In genomic region chr5:82628364-82628910, GRCh38 we compare ENCODE assay signal across 24 cellular contexts.
DNase-seq lines count a peak whose midpoint lies in the region; ATAC-seq, FAIRE-seq and TF ChIP-seq lines count a peak whose summit lies in the region.
"Had no signal": no experiment of that assay in that cellular context is flagged by ENCODE, and none has a peak within 500 bp of the region (broad histone marks: within the 10 kb centered on the region; RNA-seq: fewer than 3 reads in every experiment).

No MANE protein-coding gene starts in this region.

- H2AFZ ChIP-seq in SK-N-SH (ENCODE audit: low read depth), result no peak overlapping the region
- no peak overlapping the region for H2AFZ ChIP-seq in Karpas-422 (ENCODE audit: low read length)
- H2AFZ ChIP-seq: GM23248 had no signal

- H3K27me3 ChIP-seq in SK-N-SH (ENCODE audit: insufficient read depth) (no peaks in the 10 kb centered on the region), thoracic aorta (replicated peaks; ENCODE audit: insufficient read depth) (no peaks in the 10 kb centered on the region), Karpas-422 (ENCODE audit: low read length) (no peaks in the 10 kb centered on the region), small intestine (ENCODE audit: control insufficient read depth in 2 of 2, insufficient read depth in 2 of 2, low read length in 2 of 2) (no peaks in the 10 kb centered on the region)
- H3K27me3 ChIP-seq: BE2C had no signal

- H3K36me3 ChIP-seq in SK-N-SH (replicated peaks in 1 of 2; ENCODE audit: control insufficient read depth in 1 of 2, insufficient read depth in 2 of 2, low read length in 1 of 2) (peaks cover 0 to 2% of the 10 kb centered on the region in 2 experiments), thoracic aorta (no peaks in the 10 kb centered on the region), Karpas-422 (ENCODE audit: insufficient read depth, low read length) (no peaks in the 10 kb centered on the region), small intestine (ENCODE audit: control insufficient read depth in 2 of 2, insufficient read depth in 2 of 2, low read length in 2 of 2) (no peaks in the 10 kb centered on the region)
- H3K36me3 ChIP-seq: BE2C had no signal

- no peak for TF ChIP-seq EP300 in SK-N-SH (IDR thresholded peaks at IDR 0.05; ENCODE audit: borderline replicate concordance in 1 of 2, low read depth in 1 of 2, low read length in 1 of 2)

- WGBS in SK-N-SH (ENCODE audit: low lambda C conversion rate), result 3% methylated on average over 1 of the region's 1 CpG
- 38 to 51% (median 41%) methylated on average over 1 of the region's 1 CpG for WGBS in small intestine, 3 donors

- TF ChIP-seq POLR2A in GM12891 (IDR thresholded peaks at IDR 0.05; ENCODE audit: low read depth, low read length), result no peak

- H3K4me2 ChIP-seq in SK-N-SH, result no peak overlapping the region
- H3K4me2 ChIP-seq in Karpas-422 (ENCODE audit: low read depth, low read length, poor library complexity, severe bottlenecking), result no peak overlapping the region

- H3K9me2 ChIP-seq in SK-N-SH (no peaks in the 10 kb centered on the region), Karpas-422 (replicated peaks; ENCODE audit: insufficient read depth, low read length) (no peaks in the 10 kb centered on the region)

- peak; percentile 80 for ATAC-seq in thoracic aorta (ENCODE audit: insufficient number of reproducible peaks, low FRiP score, low read depth)
- ATAC-seq in GM21786 (IDR thresholded peaks at IDR 0.05; ENCODE audit: unreplicated experiment), result no peak

- in situ Hi-C loops in astrocyte of the spinal cord (cut with HindIII; ENCODE audit: low sequenced_read_pairs), result no loop called here

- H3K79me2 ChIP-seq in SK-N-SH (ENCODE audit: insufficient read depth), result no peaks in the 10 kb centered on the region
- H3K79me2 ChIP-seq in Karpas-422 (ENCODE audit: low read length), result no peaks in the 10 kb centered on the region

- DNase-seq in SK-N-SH (no peak), astrocyte of the spinal cord (ENCODE audit: low read depth, low spot score) (peak; percentile 63), fibroblast of pulmonary artery (ENCODE audit: low read depth) (peak; percentile 45), thoracic aorta (ENCODE audit: low spot score) (no peak), GM12891 (ENCODE audit: insufficient read length, low spot score) (no peak), Karpas-422 (no peak), small intestine (no peak)
- DNase-seq: 8988T, ACHN, BE2C, GM23248, H7, NCI-H1092, NCI-H1417 treated with DMSO at 0.1 percent for 48 hours, NCI-H187, NCI-H2081 treated with DMSO at 0.1 percent for 48 hours, NCI-H2171, NCI-H226, NCI-H510A, NCI-H69, Right ventricle myocardium superior, RPMI8226 had no signal

- TF ChIP-seq CTCF in SK-N-SH (IDR thresholded peaks at IDR 0.05), result no peak
- no peak for TF ChIP-seq CTCF in astrocyte of the spinal cord (IDR thresholded peaks at IDR 0.05; ENCODE audit: low read depth, low read length)
- no peak for TF ChIP-seq CTCF in fibroblast of pulmonary artery (IDR thresholded peaks at IDR 0.05; ENCODE audit: low read length, missing control alignments)
- no peak for TF ChIP-seq CTCF in thoracic aorta (IDR thresholded peaks at IDR 0.05)

- H3K4me3 ChIP-seq in SK-N-SH (ENCODE audit: low read depth in 2 of 2, low read length in 1 of 2) (no peak overlapping the region), astrocyte of the spinal cord (ENCODE audit: low read depth, low read length) (no peak overlapping the region), fibroblast of pulmonary artery (replicated peaks; ENCODE audit: low read depth, low read length) (no peak overlapping the region), thoracic aorta (no peak overlapping the region), Karpas-422 (ENCODE audit: low read length) (no peak overlapping the region), small intestine (ENCODE audit: low read depth in 1 of 2, low read length in 2 of 2) (no peak overlapping the region)
- H3K4me3 ChIP-seq: GM23248 had no signal

- H3K9ac ChIP-seq in SK-N-SH, result no peak overlapping the region
- H3K9ac ChIP-seq in Karpas-422 (ENCODE audit: low read length), result no peak overlapping the region
- H3K9ac ChIP-seq: GM23248 had no signal

- POLR2A ChIA-PET in SK-N-SH (lab: Yijun Ruan, JAX), result no interaction called here

- H3K9me3 ChIP-seq in SK-N-SH (no peaks in the 10 kb centered on the region), thoracic aorta (no peaks in the 10 kb centered on the region), Karpas-422 (ENCODE audit: low read length) (no peaks in the 10 kb centered on the region), small intestine (ENCODE audit: control insufficient read depth, low read depth) (no peaks in the 10 kb centered on the region)
- H3K9me3 ChIP-seq: BE2C had no signal

- peak overlapping the region; percentile 2 to 15; a peak in 1 of 4 replicates for H3K27ac ChIP-seq in SK-N-SH (ENCODE audit: low read depth in 2 of 2, low read length in 1 of 2)
- peak overlapping the region in 1 of 2 donors; percentile 48 for H3K27ac ChIP-seq in thoracic aorta
- H3K27ac ChIP-seq in Karpas-422 (ENCODE audit: low read length), result no peak overlapping the region
- no peak overlapping the region for H3K27ac ChIP-seq in small intestine (ENCODE audit: low read depth in 1 of 2, low read length in 1 of 2)
- H3K27ac ChIP-seq: GM23248 had no signal

- CTCF ChIA-PET in SK-N-SH (lab: Yijun Ruan, JAX), result no interaction called here

- TF ChIP-seq RAD21 in SK-N-SH (IDR thresholded peaks at IDR 0.05; ENCODE audit: low read length), result no peak

- no peaks in the 10 kb centered on the region for H3K4me1 ChIP-seq in SK-N-SH (ENCODE audit: control insufficient read depth in 1 of 2, insufficient read depth in 2 of 2, low read depth in 1 of 2, low read length in 1 of 2)
- peaks cover 5 to 18% of the 10 kb centered on the region in 2 donors for H3K4me1 ChIP-seq in thoracic aorta (ENCODE audit: control insufficient read depth in 1 of 2, low read depth in 2 of 2)
- H3K4me1 ChIP-seq in Karpas-422 (ENCODE audit: low read length), result no peaks in the 10 kb centered on the region
- peaks cover 0 to 10% of the 10 kb centered on the region in 2 donors for H3K4me1 ChIP-seq in small intestine (ENCODE audit: control insufficient read depth in 2 of 2, insufficient read depth in 1 of 2, low read depth in 1 of 2, low read length in 1 of 2)
- H3K4me1 ChIP-seq: BE2C had no signal

- no peaks in the 10 kb centered on the region for H4K20me1 ChIP-seq in SK-N-SH (ENCODE audit: insufficient read depth)
- H4K20me1 ChIP-seq in Karpas-422 (ENCODE audit: insufficient read depth, low read depth, low read length), result no peaks in the 10 kb centered on the region

- H3F3A ChIP-seq in SK-N-SH (replicated peaks; ENCODE audit: insufficient read depth), result peaks cover 4% of the 10 kb centered on the region

- FAIRE-seq in GM12891 (lab: Jason Lieb, UNC) (no peak), small intestine (lab: Jason Lieb, UNC) (no peak)
- FAIRE-seq: GM18507 had no signal

TF ChIP-seq in SK-N-SH, 30 proteins besides CTCF, POLR2A, EP300 and RAD21 (continues in another document):
- TF ChIP-seq RFX5 (IDR thresholded peaks at IDR 0.05; ENCODE audit: low read length) (no peak), MAX (IDR thresholded peaks at IDR 0.05; ENCODE audit: low read depth) (no peak), SMC3 (IDR thresholded peaks at IDR 0.05; ENCODE audit: low read depth, low read length) (no peak), MEF2A (IDR thresholded peaks at IDR 0.05; ENCODE audit: borderline replicate concordance, low read depth) (no peak), CHD2 (IDR thresholded peaks at IDR 0.05; ENCODE audit: low read length, partially characterized antibody) (no peak)

TF ChIP-seq in GM12891, 5 proteins besides CTCF, POLR2A, EP300 and RAD21:
- no peak for TF ChIP-seq POU2F2 (IDR thresholded peaks at IDR 0.05; ENCODE audit: low read depth, low read length)
- TF ChIP-seq TAF1 (IDR thresholded peaks at IDR 0.05; ENCODE audit: low read depth, low read length), result no peak
- TF ChIP-seq SPI1 (IDR thresholded peaks at IDR 0.05; ENCODE audit: low read depth, low read length), result no peak
- no peak for TF ChIP-seq POLR2AphosphoS5 (IDR thresholded peaks at IDR 0.05; ENCODE audit: low read depth, low read length)
- TF ChIP-seq PAX5 (IDR thresholded peaks at IDR 0.05; ENCODE audit: insufficient read depth, low read length, severe bottlenecking), result no peak
TF ChIP-seq in GM12891: peak in this region for 0.

Comparison
In these comparisons a context has a peak if more than half of its experiments do, and no peak if none do; other contexts are left out.
1. DNase-seq: peak in astrocyte of the spinal cord (single experiment) and fibroblast of pulmonary artery (single experiment); none in SK-N-SH (single experiment), thoracic aorta (single experiment), GM12891 (single experiment), Karpas-422 (single experiment) and small intestine (single experiment).
2. H3K27ac ChIP-seq: peak in SK-N-SH (2 of 2); none in Karpas-422 (single experiment) and small intestine (0 of 2).